Comparison of ENCODE assay signal across 8 cellular contexts in genomic region chr10:98414932-98415709, GRCh38. TPM values are rescaled to one million over a fixed set of nuclear protein-coding genes. Genes with fewer than 3 reads are reported as not detected.
A peak's percentile ranks its signal among the peaks of the same experiment; 100 is the strongest.
DNase-seq lines count a peak whose midpoint lies in the region; ATAC-seq, FAIRE-seq and TF ChIP-seq lines count a peak whose summit lies in the region.

TSS of gene PYROXD2 (minus strand) at chr10:98415182. CDS start at chr10:98415135, 47 bp downstream.

- peak; percentile 91 for DNase-seq in Daoy (ENCODE audit: low read depth)
- DNase-seq in Panc1 (ENCODE audit: low read depth, low spot score): no peak
- peak; percentile 74 to 88 for DNase-seq in frontal cortex (ENCODE audit: low spot score in 2 of 2)
- DNase-seq in natural killer cell treated with Interleukin-12 subunit alpha and Interleukin-12 subunit beta and Interleukin-15 and Interleukin-18, amount 100 ng/mL, for 72 hours (ENCODE audit: low spot score): no peak
- DNase-seq in type B pancreatic cell (ENCODE audit: extremely low spot score, unreplicated experiment): peak; percentile 91

- TF ChIP-seq CTCF in Panc1 (IDR thresholded peaks at IDR 0.05): no peak
- no peak for TF ChIP-seq CTCF in type B pancreatic cell (conservative IDR thresholded peaks at IDR 0.05)

- no TSS peak for BruUV-seq in Panc1 (replicated peaks; lab: Mats Ljungman, UMichigan)

- H3K27ac ChIP-seq in Panc1 (ENCODE audit: low read length): peak within 1 kb of the TSS; percentile 48; the same call in 1 of the 2 replicates

- peak within 1 kb of the TSS; percentile 86 for H3K27ac Mint-ChIP-seq in activated naive CD8-positive, alpha-beta T cell
- peak within 1 kb of the TSS; percentile 70 to 83 for H3K27ac Mint-ChIP-seq in natural killer cell treated with Interleukin-12 subunit alpha and Interleukin-12 subunit beta and Interleukin-15 and Interleukin-18, amount 100 ng/mL, for 72 hours
- peak within 1 kb of the TSS; percentile 95 for H3K27ac Mint-ChIP-seq in type B pancreatic cell

- CTCF ChIA-PET in Panc1 (lab: Charles Lee): no interaction called here

- intact Hi-C loops in Panc1 (cut with micrococcal nuclease; ENCODE audit: unreplicated experiment): no loop called here

- POLR2A ChIA-PET in Panc1 (lab: Charles Lee): interaction anchor here (0.5 kb wide), 1 partner anchor 913 kb away, joined by 3 read pairs; no protein-coding TSS in a partner anchor

- H3K9me3 Mint-ChIP-seq in activated naive CD8-positive, alpha-beta T cell (ENCODE audit: low read depth): no peaks in the 10 kb centered on the region
- H3K9me3 Mint-ChIP-seq in natural killer cell treated with Interleukin-12 subunit alpha and Interleukin-12 subunit beta and Interleukin-15 and Interleukin-18, amount 100 ng/mL, for 72 hours: no peaks in the 10 kb centered on the region
- no peaks in the 10 kb centered on the region for H3K9me3 Mint-ChIP-seq in type B pancreatic cell

- no peak for FAIRE-seq in frontal cortex (lab: Jason Lieb, UNC)

- peaks cover 21% of the 10 kb centered on the region for H3K4me1 Mint-ChIP-seq in activated naive CD8-positive, alpha-beta T cell (ENCODE audit: low read depth)
- H3K4me1 Mint-ChIP-seq in natural killer cell treated with Interleukin-12 subunit alpha and Interleukin-12 subunit beta and Interleukin-15 and Interleukin-18, amount 100 ng/mL, for 72 hours (ENCODE audit: low read depth in 2 of 2): peaks cover 11 to 14% of the 10 kb centered on the region in 2 donors
- peaks cover 10% of the 10 kb centered on the region for H3K4me1 Mint-ChIP-seq in type B pancreatic cell (ENCODE audit: unreplicated experiment)

- no peaks in the 10 kb centered on the region for H3K27me3 Mint-ChIP-seq in activated naive CD8-positive, alpha-beta T cell
- no peaks in the 10 kb centered on the region for H3K27me3 Mint-ChIP-seq in natural killer cell treated with Interleukin-12 subunit alpha and Interleukin-12 subunit beta and Interleukin-15 and Interleukin-18, amount 100 ng/mL, for 72 hours
- H3K27me3 Mint-ChIP-seq in type B pancreatic cell: no peaks in the 10 kb centered on the region

- peak within 1 kb of the TSS; percentile 38 for H3K4me3 ChIP-seq in Panc1 (ENCODE audit: low read depth in 2 of 2, low read length in 2 of 2)

- in situ Hi-C loops in Panc1 (cut with HindIII; ENCODE audit: low pct_unique_long_range_greater_than_20kb, low sequenced_read_pairs): no loop called here

- no peaks in the 10 kb centered on the region for H3K27me3 ChIP-seq in Panc1 (ENCODE audit: control insufficient read depth, insufficient read depth, low read length)

- H3K36me3 Mint-ChIP-seq in activated naive CD8-positive, alpha-beta T cell: no peaks in the 10 kb centered on the region
- H3K36me3 Mint-ChIP-seq in natural killer cell treated with Interleukin-12 subunit alpha and Interleukin-12 subunit beta and Interleukin-15 and Interleukin-18, amount 100 ng/mL, for 72 hours: no peaks in the 10 kb centered on the region
- H3K36me3 Mint-ChIP-seq in type B pancreatic cell: peaks cover 4% of the 10 kb centered on the region

- no peaks in the 10 kb centered on the region for H3K9me3 ChIP-seq in Panc1 (ENCODE audit: control insufficient read depth, insufficient read depth, low read depth, low read length)

- H3K4me3 Mint-ChIP-seq in activated naive CD8-positive, alpha-beta T cell: peak within 1 kb of the TSS; percentile 90
- H3K4me3 Mint-ChIP-seq in natural killer cell treated with Interleukin-12 subunit alpha and Interleukin-12 subunit beta and Interleukin-15 and Interleukin-18, amount 100 ng/mL, for 72 hours: peak within 1 kb of the TSS; percentile 81
- H3K4me3 Mint-ChIP-seq in type B pancreatic cell: peak within 1 kb of the TSS; percentile 95

- peaks cover 17% of the 10 kb centered on the region for H3K4me1 ChIP-seq in Panc1 (ENCODE audit: control insufficient read depth, insufficient read depth, low read length)

- no peaks in the 10 kb centered on the region; the same call in none of the 2 replicates for H3K36me3 ChIP-seq in Panc1 (ENCODE audit: control insufficient read depth, insufficient read depth, low read length)

- peak; percentile 70 for ATAC-seq in HG03354 (IDR thresholded peaks at IDR 0.05; ENCODE audit: poor library complexity, severe bottlenecking, unreplicated experiment)
- ATAC-seq in Panc1: peak; percentile 78
- ATAC-seq in natural killer cell treated with Interleukin-12 subunit alpha and Interleukin-12 subunit beta and Interleukin-15 and Interleukin-18, amount 100 ng/mL, for 72 hours: peak; percentile 81 to 84
- no peak for ATAC-seq in HG03196 (IDR thresholded peaks at IDR 0.05; ENCODE audit: unreplicated experiment)

RNA-seq across cellular contexts. Expression of gene PYROXD2, which starts in this region (rescaled TPM):
- total RNA-seq in Daoy (2014; rRNA removed; shearing (Covaris generic)): 0.69 and 1.0 TPM in 2 replicates
- total RNA-seq in Panc1 (2021; ENCODE audit: unreplicated experiment) (2.3 TPM), frontal cortex (2.4 TPM), type B pancreatic cell (ENCODE audit: low replicate concordance) (6.1 and 14.9 TPM in 2 replicates)
- polyA plus RNA-seq in Panc1 (2012; ENCODE audit: insufficient read length): 3.5 TPM
- 1 to 10 TPM; 6.1 to 7.2 TPM for total RNA-seq in natural killer cell treated with Interleukin-12 subunit alpha and Interleukin-12 subunit beta and Interleukin-15 and Interleukin-18, amount 100 ng/mL, for 72 hours

Comparison
In these comparisons a context has a peak if more than half of its experiments do, and no peak if none do; other contexts are left out.
1. DNase-seq: peak in Daoy (single experiment), frontal cortex (2 of 2) and type B pancreatic cell (single experiment); none in Panc1 (single experiment) and natural killer cell treated with Interleukin-12 subunit alpha and Interleukin-12 subunit beta and Interleukin-15 and Interleukin-18, amount 100 ng/mL, for 72 hours (single experiment).
2. Peak in every context shown above with its lines, with median percentiles within 50 percentile points of each other: H3K27ac Mint-ChIP-seq and H3K4me3 Mint-ChIP-seq.